Comparison of ENCODE assay signal across 30 cellular contexts in genomic region chr4:168082379-168082778, GRCh38. TPM values are rescaled to one million over a fixed set of nuclear protein-coding genes. Genes with fewer than 3 reads are reported as not detected.
"Had no signal": no experiment of that assay in that cellular context is flagged by ENCODE, and none has a peak within 500 bp of the region (broad histone marks: within the 10 kb centered on the region; RNA-seq: fewer than 3 reads in every experiment).

No MANE protein-coding gene starts in this region.

- H3K36me3 ChIP-seq: esophagus muscularis mucosa, gastroesophageal sphincter, heart left ventricle, left lung, prostate gland, right atrium auricular region, thoracic aorta, tibial nerve, upper lobe of left lung had no signal

- H3K27me3 ChIP-seq: esophagus muscularis mucosa, foreskin keratinocyte, gastroesophageal sphincter, heart left ventricle, hepatocyte, left lung, right atrium auricular region, tibial nerve, upper lobe of left lung had no signal

- H3K27me3 Mint-ChIP-seq: natural killer cell treated with Interleukin-12 subunit alpha and Interleukin-12 subunit beta and Interleukin-15 and Interleukin-18, amount 100 ng/mL, for 72 hours; stimulated activated naive B cell treated with anti-CD40 and anti-IgM and Interleukin-4, amounts not matched to agents 10 μg/mL and 1 μg/mL and 100 μg/mL, for 72 hours; stimulated activated naive CD8-positive, alpha-beta T cell treated with anti-CD3 and anti-CD28 coated beads, Interleukin-15, Interleukin-2, amounts not matched to agents 100 ng/mL and 50 ng/mL, for 24 hours had no signal

- H3K27ac Mint-ChIP-seq: mesothelial cell of epicardium; naive B cell; natural killer cell treated with Interleukin-12 subunit alpha and Interleukin-12 subunit beta and Interleukin-15 and Interleukin-18, amount 100 ng/mL, for 72 hours; stimulated activated naive B cell treated with anti-CD40 and anti-IgM and Interleukin-4, amounts not matched to agents 10 μg/mL and 1 μg/mL and 100 μg/mL, for 72 hours; stimulated activated naive CD8-positive, alpha-beta T cell treated with anti-CD3 and anti-CD28 coated beads, Interleukin-15, Interleukin-2, amounts not matched to agents 100 ng/mL and 50 ng/mL, for 24 hours had no signal

- H3K4me3 Mint-ChIP-seq: mesothelial cell of epicardium; naive B cell; natural killer cell treated with Interleukin-12 subunit alpha and Interleukin-12 subunit beta and Interleukin-15 and Interleukin-18, amount 100 ng/mL, for 72 hours; neural crest cell; stimulated activated naive B cell treated with anti-CD40 and anti-IgM and Interleukin-4, amounts not matched to agents 10 μg/mL and 1 μg/mL and 100 μg/mL, for 72 hours; stimulated activated naive CD8-positive, alpha-beta T cell treated with anti-CD3 and anti-CD28 coated beads, Interleukin-15, Interleukin-2, amounts not matched to agents 100 ng/mL and 50 ng/mL, for 24 hours had no signal

- H3K4me3 ChIP-seq: coronary artery, esophagus muscularis mucosa, gastroesophageal sphincter, heart left ventricle, hepatocyte, left lung, mucosa of descending colon, prostate gland, right atrium auricular region, smooth muscle cell, thoracic aorta, tibial nerve, upper lobe of left lung had no signal

- H2AFZ ChIP-seq: hepatocyte had no signal

- DNase-seq: dermis blood vessel endothelial cell; effector memory CD4-positive, alpha-beta T cell; foreskin keratinocyte; heart left ventricle; left cardiac atrium; mesenchymal stem cell; mucosa of descending colon; naive B cell; stimulated activated CD4-positive, alpha-beta T cell treated with anti-CD3 and anti-CD28 coated beads, Interleukin-12 subunit alpha, Interleukin-12 subunit beta, amount 100 ng/mL, for 4 hours; stimulated activated naive B cell treated with anti-CD40 and anti-IgM and Interleukin-4, amounts not matched to agents 10 μg/mL and 1 μg/mL and 100 μg/mL, for 72 hours had no signal

- H3K9me3 ChIP-seq: prostate gland, thoracic aorta had no signal

- H3K36me3 Mint-ChIP-seq: stimulated activated naive B cell treated with anti-CD40 and anti-IgM and Interleukin-4, amounts not matched to agents 10 μg/mL and 1 μg/mL and 100 μg/mL, for 72 hours had no signal

- H3K79me2 ChIP-seq: hepatocyte had no signal

- H3K27ac ChIP-seq: coronary artery, esophagus muscularis mucosa, foreskin keratinocyte, gastroesophageal sphincter, heart left ventricle, hepatocyte, left lung, prostate gland, right atrium auricular region, thoracic aorta, tibial nerve, upper lobe of left lung had no signal

- ATAC-seq: foreskin keratinocyte; gastroesophageal sphincter; heart left ventricle; left cardiac atrium; left lung; mucosa of descending colon; natural killer cell treated with Interleukin-12 subunit alpha and Interleukin-12 subunit beta and Interleukin-15 and Interleukin-18, amount 100 ng/mL, for 72 hours; sciatic nerve; stimulated activated naive B cell treated with anti-CD40 and anti-IgM and Interleukin-4, amounts not matched to agents 10 μg/mL and 1 μg/mL and 100 μg/mL, for 72 hours had no signal

- H3K4me1 Mint-ChIP-seq: mesothelial cell of epicardium; naive B cell; neural crest cell; stimulated activated naive B cell treated with anti-CD40 and anti-IgM and Interleukin-4, amounts not matched to agents 10 μg/mL and 1 μg/mL and 100 μg/mL, for 72 hours had no signal

- H3K4me1 ChIP-seq: esophagus muscularis mucosa, foreskin keratinocyte, gastroesophageal sphincter, heart left ventricle, left lung, prostate gland, right atrium auricular region, tibial nerve, upper lobe of left lung had no signal

- H3K4me2 ChIP-seq: hepatocyte, smooth muscle cell had no signal

RNA-seq across cellular contexts. Expression of gene ANXA10, which starts 10.0 kb away (rescaled TPM):
- total RNA-seq: endothelial cell of umbilical vein; foreskin keratinocyte; gastroesophageal sphincter; heart left ventricle; kidney epithelial cell; left cardiac atrium; lower leg skin; mesothelial cell of epicardium; natural killer cell treated with Interleukin-12 subunit alpha and Interleukin-12 subunit beta and Interleukin-15 and Interleukin-18, amount 100 ng/mL, for 72 hours; neural crest cell; osteocyte; prostate gland; right atrium auricular region; sciatic nerve; smooth muscle cell; tibial nerve; upper lobe of left lung had no signal
- polyA plus RNA-seq: endothelial cell of umbilical vein, foreskin keratinocyte, heart left ventricle, smooth muscle cell had no signal
